1 cellular context compared by ENCODE assay signal in the genomic region with DNA sequence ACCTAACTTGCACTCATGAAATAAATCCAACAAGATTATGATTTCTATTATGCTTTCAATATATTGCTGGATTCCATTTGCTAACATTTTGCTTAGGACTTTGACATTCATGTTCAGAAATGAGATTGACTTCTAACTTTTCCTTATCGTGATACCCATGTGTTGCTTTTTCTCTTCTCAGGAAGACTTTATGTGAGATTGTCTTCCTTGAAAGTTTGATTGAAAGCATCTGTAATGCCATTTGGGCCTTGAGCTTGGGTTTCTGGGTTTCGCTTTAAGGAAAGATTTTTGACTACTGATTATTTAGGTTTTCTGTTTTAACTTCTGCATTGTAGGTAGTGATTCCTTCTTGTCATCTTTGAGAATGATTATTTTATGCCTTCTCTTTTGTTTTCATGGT.
TF ChIP-seq lines count a peak whose summit lies in the region.

No MANE protein-coding gene starts in this region.

TF ChIP-seq in K562, 482 proteins besides CTCF, POLR2A, EP300 and RAD21:
- TF ChIP-seq MEIS2 (IDR thresholded peaks at IDR 0.05; ENCODE audit: partially characterized antibody) (peak; percentile 10), NCOR1 (IDR thresholded peaks at IDR 0.05) (0 out of 2 replicates have a peak, but pooled peaks have one; percentile 12), POLR2H (tag; IDR thresholded peaks at IDR 0.05; ENCODE audit: low read depth) (peak; percentile 35; the same call in 1 of the 2 replicates), NFATC3 (IDR thresholded peaks at IDR 0.05) (0 out of 2 replicates have a peak, but pooled peaks have one; percentile 18), CBX3 (IDR thresholded peaks at IDR 0.05; ENCODE audit: borderline replicate concordance in 1 of 2, low read length in 2 of 2) (no peak), TCF3 (CRISPR knock-in tag; IDR thresholded peaks at IDR 0.05) (peak; percentile 37), CBFA2T3 (IDR thresholded peaks at IDR 0.05) (peak; percentile 55), STAT5A (IDR thresholded peaks at IDR 0.05; ENCODE audit: borderline replicate concordance, low read length) (no peak), CBFA2T2 (conservative IDR thresholded peaks at IDR 0.05) (0 out of 2 replicates have a peak, but pooled peaks have one; percentile 4), TAL1 (IDR thresholded peaks at IDR 0.05) (peak; percentile 21; the same call in 1 of the 2 replicates), ARID1B (IDR thresholded peaks at IDR 0.05) (0 out of 2 replicates have a peak, but pooled peaks have one; percentile 36)
- TF ChIP-seq, protein P1, sequence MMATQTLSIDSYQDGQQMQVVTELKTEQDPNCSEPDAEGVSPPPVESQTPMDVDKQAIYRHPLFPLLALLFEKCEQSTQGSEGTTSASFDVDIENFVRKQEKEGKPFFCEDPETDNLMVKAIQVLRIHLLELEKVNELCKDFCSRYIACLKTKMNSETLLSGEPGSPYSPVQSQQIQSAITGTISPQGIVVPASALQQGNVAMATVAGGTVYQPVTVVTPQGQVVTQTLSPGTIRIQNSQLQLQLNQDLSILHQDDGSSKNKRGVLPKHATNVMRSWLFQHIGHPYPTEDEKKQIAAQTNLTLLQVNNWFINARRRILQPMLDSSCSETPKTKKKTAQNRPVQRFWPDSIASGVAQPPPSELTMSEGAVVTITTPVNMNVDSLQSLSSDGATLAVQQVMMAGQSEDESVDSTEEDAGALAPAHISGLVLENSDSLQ (IDR thresholded peaks at IDR 0.05): peak; percentile 50
- TF ChIP-seq, protein P2, sequence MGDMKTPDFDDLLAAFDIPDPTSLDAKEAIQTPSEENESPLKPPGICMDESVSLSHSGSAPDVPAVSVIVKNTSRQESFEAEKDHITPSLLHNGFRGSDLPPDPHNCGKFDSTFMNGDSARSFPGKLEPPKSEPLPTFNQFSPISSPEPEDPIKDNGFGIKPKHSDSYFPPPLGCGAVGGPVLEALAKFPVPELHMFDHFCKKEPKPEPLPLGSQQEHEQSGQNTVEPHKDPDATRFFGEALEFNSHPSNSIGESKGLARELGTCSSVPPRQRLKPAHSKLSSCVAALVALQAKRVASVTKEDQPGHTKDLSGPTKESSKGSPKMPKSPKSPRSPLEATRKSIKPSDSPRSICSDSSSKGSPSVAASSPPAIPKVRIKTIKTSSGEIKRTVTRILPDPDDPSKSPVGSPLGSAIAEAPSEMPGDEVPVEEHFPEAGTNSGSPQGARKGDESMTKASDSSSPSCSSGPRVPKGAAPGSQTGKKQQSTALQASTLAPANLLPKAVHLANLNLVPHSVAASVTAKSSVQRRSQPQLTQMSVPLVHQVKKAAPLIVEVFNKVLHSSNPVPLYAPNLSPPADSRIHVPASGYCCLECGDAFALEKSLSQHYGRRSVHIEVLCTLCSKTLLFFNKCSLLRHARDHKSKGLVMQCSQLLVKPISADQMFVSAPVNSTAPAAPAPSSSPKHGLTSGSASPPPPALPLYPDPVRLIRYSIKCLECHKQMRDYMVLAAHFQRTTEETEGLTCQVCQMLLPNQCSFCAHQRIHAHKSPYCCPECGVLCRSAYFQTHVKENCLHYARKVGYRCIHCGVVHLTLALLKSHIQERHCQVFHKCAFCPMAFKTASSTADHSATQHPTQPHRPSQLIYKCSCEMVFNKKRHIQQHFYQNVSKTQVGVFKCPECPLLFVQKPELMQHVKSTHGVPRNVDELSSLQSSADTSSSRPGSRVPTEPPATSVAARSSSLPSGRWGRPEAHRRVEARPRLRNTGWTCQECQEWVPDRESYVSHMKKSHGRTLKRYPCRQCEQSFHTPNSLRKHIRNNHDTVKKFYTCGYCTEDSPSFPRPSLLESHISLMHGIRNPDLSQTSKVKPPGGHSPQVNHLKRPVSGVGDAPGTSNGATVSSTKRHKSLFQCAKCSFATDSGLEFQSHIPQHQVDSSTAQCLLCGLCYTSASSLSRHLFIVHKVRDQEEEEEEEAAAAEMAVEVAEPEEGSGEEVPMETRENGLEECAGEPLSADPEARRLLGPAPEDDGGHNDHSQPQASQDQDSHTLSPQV (IDR thresholded peaks at IDR 0.05): no peak
